28 cellular contexts compared by ENCODE assay signal in the genomic region with DNA sequence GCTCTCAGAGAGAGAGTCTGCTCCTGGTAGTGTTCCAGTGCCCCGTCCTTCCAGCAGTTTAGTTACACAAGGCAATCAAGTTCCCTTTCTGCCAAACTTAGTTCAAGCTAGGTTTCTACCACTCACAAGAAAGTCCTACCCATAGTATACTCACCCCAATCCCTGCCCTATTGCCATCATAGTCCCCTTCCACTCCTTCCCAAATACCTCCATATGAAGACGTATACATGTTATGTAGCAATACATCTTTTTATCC.
"Had no signal": no experiment of that assay in that cellular context is flagged by ENCODE, and none has a peak within 500 bp of the region (broad histone marks: within the 10 kb centered on the region; RNA-seq: fewer than 3 reads in every experiment).

No MANE protein-coding gene starts in this region.

- H3K4me1 Mint-ChIP-seq: activated CD4-positive, alpha-beta T cell treated with anti-CD3 and anti-CD28 coated beads for 36 hours; activated naive CD4-positive, alpha-beta T cell treated with anti-CD3 and anti-CD28 coated beads, Interleukin-2, amount 10 ng/mL, durations not matched to agents 7 days and 5 days; endodermal cell; T-helper 17 cell had no signal

- H3K4me3 ChIP-seq: ascending aorta, coronary artery, dorsolateral prefrontal cortex, esophagus muscularis mucosa, gastroesophageal sphincter had no signal

- H3K4me1 ChIP-seq: ascending aorta, esophagus muscularis mucosa, foreskin keratinocyte, gastroesophageal sphincter had no signal

- H3K27me3 ChIP-seq: ascending aorta, brain microvascular endothelial cell, dorsolateral prefrontal cortex, esophagus muscularis mucosa, foreskin keratinocyte, gastroesophageal sphincter had no signal

- H3K9me3 Mint-ChIP-seq: central memory CD8-positive, alpha-beta T cell; dendritic cell treated with granulocyte-macrophage colony-stimulating factor and Interleukin-4, amounts not matched to agents 40 ng/mL and 50 ng/mL, for 4 days had no signal

- ATAC-seq: activated CD8-positive, alpha-beta T cell treated with anti-CD3 and anti-CD28 coated beads for 36 hours; gastroesophageal sphincter; T-helper 17 cell had no signal

- DNase-seq: activated CD4-positive, alpha-beta T cell treated with anti-CD3 and anti-CD28 coated beads, Interleukin-2, amount 50 U/mL, for 1 hour; activated CD4-positive, alpha-beta T cell treated with anti-CD3 and anti-CD28 coated beads, Interleukin-2, amount 50 U/mL, for 48 hours; activated CD4-positive, CD25-positive, alpha-beta regulatory T cell; activated CD4-positive, CD25-positive, alpha-beta regulatory T cell treated with anti-CD3 and anti-CD28 coated beads, Interleukin-2, amount 50 U/mL, for 72 hours; activated CD8-positive, alpha-beta memory T cell treated with anti-CD3 and anti-CD28 coated beads for 24 hours; activated CD8-positive, alpha-beta T cell treated with anti-CD3 and anti-CD28 coated beads for 36 hours; activated gamma-delta T cell; activated naive CD4-positive, alpha-beta T cell; activated naive CD4-positive, alpha-beta T cell treated with anti-CD3 and anti-CD28 coated beads, Interleukin-2, amount 10 ng/mL, durations not matched to agents 7 days and 5 days; activated naive CD8-positive, alpha-beta T cell treated with anti-CD3 and anti-CD28 coated beads, Interleukin-2, amount 10 ng/mL, durations not matched to agents 7 days and 5 days; activated T-cell treated with anti-CD3 and anti-CD28 coated beads, Interleukin-2, amount 50 U/mL, for 48 hours; brain microvascular endothelial cell; effector memory CD4-positive, alpha-beta T cell; endodermal cell; head of caudate nucleus; SW 1271; T-helper 1 cell; T-helper 17 cell had no signal

- H3K27ac Mint-ChIP-seq: activated CD4-positive, alpha-beta T cell treated with anti-CD3 and anti-CD28 coated beads for 36 hours; activated CD8-positive, alpha-beta T cell treated with anti-CD3 and anti-CD28 coated beads for 36 hours; activated naive CD4-positive, alpha-beta T cell treated with anti-CD3 and anti-CD28 coated beads, Interleukin-2, amount 10 ng/mL, durations not matched to agents 7 days and 5 days; activated naive CD4-positive, alpha-beta T cell treated with anti-CD3 and anti-CD28 coated beads, Interleukin-2, amount 50 U/mL, for 72 hours; activated naive CD8-positive, alpha-beta T cell treated with anti-CD3 and anti-CD28 coated beads, Interleukin-2, amount 10 ng/mL, durations not matched to agents 7 days and 5 days; dendritic cell treated with granulocyte-macrophage colony-stimulating factor and Interleukin-4, amounts not matched to agents 40 ng/mL and 50 ng/mL, for 4 days; endodermal cell; T-helper 17 cell had no signal

- H3K4me3 Mint-ChIP-seq: activated CD4-positive, alpha-beta T cell treated with anti-CD3 and anti-CD28 coated beads for 36 hours; activated CD8-positive, alpha-beta T cell treated with anti-CD3 and anti-CD28 coated beads for 36 hours; activated naive CD4-positive, alpha-beta T cell treated with anti-CD3 and anti-CD28 coated beads, Interleukin-2, amount 10 ng/mL, durations not matched to agents 7 days and 5 days; activated naive CD8-positive, alpha-beta T cell treated with anti-CD3 and anti-CD28 coated beads, Interleukin-2, amount 10 ng/mL, durations not matched to agents 7 days and 5 days; central memory CD8-positive, alpha-beta T cell; dendritic cell treated with granulocyte-macrophage colony-stimulating factor and Interleukin-4, amounts not matched to agents 40 ng/mL and 50 ng/mL, for 4 days; endodermal cell; T-helper 17 cell had no signal

- H3K36me3 ChIP-seq: brain microvascular endothelial cell had no signal

- H3K27me3 Mint-ChIP-seq: activated CD4-positive, alpha-beta T cell treated with anti-CD3 and anti-CD28 coated beads for 36 hours; activated CD8-positive, alpha-beta T cell treated with anti-CD3 and anti-CD28 coated beads for 36 hours; activated naive CD4-positive, alpha-beta T cell treated with anti-CD3 and anti-CD28 coated beads, Interleukin-2, amount 10 ng/mL, durations not matched to agents 7 days and 5 days; activated naive CD8-positive, alpha-beta T cell treated with anti-CD3 and anti-CD28 coated beads, Interleukin-2, amount 10 ng/mL, durations not matched to agents 7 days and 5 days; central memory CD8-positive, alpha-beta T cell; dendritic cell treated with granulocyte-macrophage colony-stimulating factor and Interleukin-4, amounts not matched to agents 40 ng/mL and 50 ng/mL, for 4 days; T-helper 17 cell had no signal

- H3K27ac ChIP-seq: ascending aorta, brain microvascular endothelial cell, coronary artery, dorsolateral prefrontal cortex, esophagus muscularis mucosa, foreskin keratinocyte, gastroesophageal sphincter had no signal

- H3K9me3 ChIP-seq: ascending aorta, esophagus muscularis mucosa, gastroesophageal sphincter had no signal
